Comparison of ENCODE assay signal across 10 cellular contexts in the genomic region with DNA sequence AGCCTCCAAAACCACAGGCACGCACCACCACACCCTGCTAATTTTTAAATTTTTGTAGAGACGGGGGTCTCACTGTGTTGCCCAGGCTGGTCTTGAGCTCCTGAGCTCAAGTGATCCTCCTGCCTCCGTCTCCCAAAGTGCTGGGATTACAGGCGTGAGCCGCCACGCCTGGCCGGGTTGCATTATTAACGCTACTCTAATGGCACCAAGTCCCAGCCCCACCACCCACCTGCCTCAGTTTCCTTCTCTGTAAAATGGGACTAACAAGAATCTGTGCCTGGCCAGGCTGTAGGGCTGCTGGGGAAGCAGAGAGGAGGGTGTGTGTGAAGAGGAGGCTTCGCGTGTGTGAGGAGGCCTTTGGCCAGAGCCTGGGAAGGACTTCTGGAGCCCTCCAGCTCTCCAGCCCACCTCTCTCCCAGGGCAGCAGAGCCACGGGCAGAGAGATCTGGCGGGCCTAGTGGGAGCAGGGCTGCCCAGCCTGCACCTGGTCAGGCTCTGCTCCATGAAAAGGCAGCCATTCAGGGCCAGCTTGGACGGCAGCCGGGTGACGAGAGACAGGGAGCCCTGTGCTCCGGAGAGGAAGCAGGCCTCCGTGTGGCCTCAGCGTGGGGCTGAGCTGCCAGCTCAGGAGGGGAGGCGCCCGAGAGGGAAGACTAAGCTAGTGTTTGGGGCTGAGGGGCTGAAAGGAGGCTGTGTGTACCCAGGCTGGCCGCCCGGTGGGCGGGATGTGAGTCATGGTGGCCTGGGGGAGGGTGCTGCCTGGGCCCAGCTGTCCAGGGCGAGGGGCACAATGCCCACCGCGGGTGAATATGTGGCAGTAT. TPM values are rescaled to one million over a fixed set of nuclear protein-coding genes. Genes with fewer than 3 reads are reported as not detected.
DNase-seq lines count a peak whose midpoint lies in the region; ATAC-seq lines count a peak whose summit lies in the region.
"Had no signal": no experiment of that assay in that cellular context is flagged by ENCODE, and none has a peak within 500 bp of the region (broad histone marks: within the 10 kb centered on the region; RNA-seq: fewer than 3 reads in every experiment).

No MANE protein-coding gene starts in this region.

- no peak overlapping the region for H3K23ac ChIP-seq in mesendoderm (ENCODE audit: low read length)

- no peak overlapping the region for H3K27ac Mint-ChIP-seq in stimulated activated memory B cell treated with anti-CD40 and anti-IgM and Interleukin-4, amounts not matched to agents 10 μg/mL and 1 μg/mL and 100 μg/mL, for 72 hours

- no peak overlapping the region for H3K4ac ChIP-seq in mesendoderm (ENCODE audit: low read depth, low read length)

- no peaks in the 10 kb centered on the region for H3K79me1 ChIP-seq in mesendoderm (ENCODE audit: low read length)

- peak; percentile 54 for DNase-seq in AG08396 (ENCODE audit: low spot score)
- DNase-seq in NOMO-1 (lab: John Stamatoyannopoulos, UW; ENCODE audit: unreplicated experiment in 2 of 2), result peak; percentile 79 to 81
- peak; percentile 61 to 72 for DNase-seq in dermis microvascular lymphatic vessel endothelial cell (ENCODE audit: low read depth in 2 of 2)
- no peak for DNase-seq in mesendoderm
- DNase-seq in NCI-H524 (lab: John Stamatoyannopoulos, UW), result no peak
- DNase-seq in activated naive CD4-positive, alpha-beta T cell treated with anti-CD3 and anti-CD28 coated beads, Interleukin-2, amount 50 U/mL, for 16 hours, result no peak
- DNase-seq: activated effector memory CD4-positive, alpha-beta T cell treated with anti-CD3 and anti-CD28 coated beads, Interleukin-2, amount 50 U/mL, for 16 hours had no signal

- no peak overlapping the region for H4K8ac ChIP-seq in mesendoderm (ENCODE audit: low read depth, low read length)

- no peaks in the 10 kb centered on the region for H3K27me3 Mint-ChIP-seq in stimulated activated memory B cell treated with anti-CD40 and anti-IgM and Interleukin-4, amounts not matched to agents 10 μg/mL and 1 μg/mL and 100 μg/mL, for 72 hours

- peaks cover 28% of the 10 kb centered on the region for H3K36me3 Mint-ChIP-seq in stimulated activated memory B cell treated with anti-CD40 and anti-IgM and Interleukin-4, amounts not matched to agents 10 μg/mL and 1 μg/mL and 100 μg/mL, for 72 hours

- H3K9me3 Mint-ChIP-seq in stimulated activated memory B cell treated with anti-CD40 and anti-IgM and Interleukin-4, amounts not matched to agents 10 μg/mL and 1 μg/mL and 100 μg/mL, for 72 hours, result peaks cover 12% of the 10 kb centered on the region

- H3K4me2 ChIP-seq in mesendoderm (ENCODE audit: low read length), result no peak overlapping the region

- no peak overlapping the region for H4K5ac ChIP-seq in mesendoderm (ENCODE audit: low read length)

- H3K56ac ChIP-seq in mesendoderm (ENCODE audit: low read length), result peak overlapping the region; percentile 18

- H3K79me2 ChIP-seq in mesendoderm (ENCODE audit: control insufficient read depth, insufficient read depth, low read length), result no peaks in the 10 kb centered on the region

- H3K4me1 ChIP-seq in mesendoderm (ENCODE audit: control insufficient read depth, low read depth, low read length), result no peaks in the 10 kb centered on the region
- H3K4me1 ChIP-seq: thyroid gland had no signal

- no peak for ATAC-seq in stimulated activated memory B cell treated with anti-CD40 and anti-IgM and Interleukin-4, amounts not matched to agents 10 μg/mL and 1 μg/mL and 100 μg/mL, for 72 hours
- no peak for ATAC-seq in GM18858 (IDR thresholded peaks at IDR 0.05; ENCODE audit: unreplicated experiment)

- no peak overlapping the region for H2BK5ac ChIP-seq in mesendoderm (ENCODE audit: low read length)

- H3K18ac ChIP-seq in mesendoderm (ENCODE audit: low read length), result no peak overlapping the region

- no peak overlapping the region for H2BK15ac ChIP-seq in mesendoderm (replicated peaks; ENCODE audit: low read depth)

- no peak overlapping the region for H3K9ac ChIP-seq in mesendoderm (ENCODE audit: low read length)

- no CpG with 5 or more reads among the region's 26 CpGs for WGBS in mesendoderm (ENCODE audit: extremely low coverage, insufficient coverage, low lambda C conversion rate)

- no peak overlapping the region for H3K4me3 Mint-ChIP-seq in stimulated activated memory B cell treated with anti-CD40 and anti-IgM and Interleukin-4, amounts not matched to agents 10 μg/mL and 1 μg/mL and 100 μg/mL, for 72 hours

- no peak overlapping the region for H2AK5ac ChIP-seq in mesendoderm (ENCODE audit: low read length)

- H3K27me3 ChIP-seq in mesendoderm (ENCODE audit: insufficient read depth, low read length, poor library complexity), result no peaks in the 10 kb centered on the region
- H3K27me3 ChIP-seq: thyroid gland had no signal

- H3K4me1 Mint-ChIP-seq in stimulated activated memory B cell treated with anti-CD40 and anti-IgM and Interleukin-4, amounts not matched to agents 10 μg/mL and 1 μg/mL and 100 μg/mL, for 72 hours, result peaks cover 38% of the 10 kb centered on the region

- H3K36me3 ChIP-seq in mesendoderm (ENCODE audit: control insufficient read depth, insufficient read depth, low read length), result no peaks in the 10 kb centered on the region
- H3K36me3 ChIP-seq: thyroid gland had no signal

- H3K27ac ChIP-seq in mesendoderm (ENCODE audit: low read depth, low read length), result no peak overlapping the region
- H3K27ac ChIP-seq: thyroid gland had no signal

- no peak overlapping the region for H3K4me3 ChIP-seq in mesendoderm (ENCODE audit: low read length)
- H3K4me3 ChIP-seq: thyroid gland had no signal

- no peak overlapping the region for H2BK120ac ChIP-seq in mesendoderm (ENCODE audit: low read depth, low read length)

RNA-seq across cellular contexts. Expression of a gene that starts 7.4 kb away (rescaled TPM):
- total RNA-seq in dermis microvascular lymphatic vessel endothelial cell, result 7.2 and 19.1 TPM in 2 replicates
- polyA plus RNA-seq in mesendoderm (2013, experiment 1 of 2), result 121 TPM
- 118 TPM for polyA plus RNA-seq in mesendoderm (2013, experiment 2 of 2)

Comparison
In these comparisons a context has a peak if more than half of its experiments do, and no peak if none do; other contexts are left out.
1. DNase-seq: peak in AG08396 (single experiment), NOMO-1 (2 of 2) and dermis microvascular lymphatic vessel endothelial cell (2 of 2); none in mesendoderm (single experiment), NCI-H524 (0 of 2) and activated naive CD4-positive, alpha-beta T cell treated with anti-CD3 and anti-CD28 coated beads, Interleukin-2, amount 50 U/mL, for 16 hours (single experiment).